18 cellular contexts compared by ENCODE assay signal in the genomic region with DNA sequence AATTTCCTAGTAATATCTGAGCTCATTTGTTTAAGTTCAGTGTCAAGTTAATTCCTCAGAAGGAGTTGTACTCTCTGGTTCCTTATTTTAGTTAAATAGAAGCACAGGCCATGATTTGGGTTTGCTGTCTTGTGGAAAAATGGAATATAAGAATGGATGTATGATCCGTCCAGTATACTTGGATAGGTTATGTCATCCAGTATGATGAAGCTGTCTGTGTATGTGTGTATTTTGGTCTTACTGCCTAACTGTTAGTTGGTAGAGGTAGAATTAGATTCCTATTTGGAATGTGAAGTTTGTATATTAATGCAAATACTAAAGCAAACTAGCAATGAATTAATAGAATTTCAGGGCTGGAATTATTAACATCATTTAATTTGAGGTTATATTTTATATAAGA. TPM values are rescaled to one million over a fixed set of nuclear protein-coding genes. Genes with fewer than 3 reads are reported as not detected.
DNase-seq lines count a peak whose midpoint lies in the region; ATAC-seq and TF ChIP-seq lines count a peak whose summit lies in the region.
"Had no signal": no experiment of that assay in that cellular context is flagged by ENCODE, and none has a peak within 500 bp of the region (broad histone marks: within the 10 kb centered on the region; RNA-seq: fewer than 3 reads in every experiment).

No MANE protein-coding gene starts in this region.

- peak overlapping the region; percentile 31 for H3K4me2 ChIP-seq in OCI-LY3 (ENCODE audit: low read length)

- no peak overlapping the region for H3K4me3 ChIP-seq in OCI-LY3 (ENCODE audit: low read length)
- H3K4me3 ChIP-seq: GM23248, K562 had no signal

- no peak overlapping the region for H3K27ac Mint-ChIP-seq in activated T-cell treated with anti-CD3 and anti-CD28 coated beads, Interleukin-2, amount 50 U/mL, for 72 hours
- peak overlapping the region; percentile 26 for H3K27ac Mint-ChIP-seq in dendritic cell treated with granulocyte-macrophage colony-stimulating factor and Interleukin-4, amounts not matched to agents 40 ng/mL and 50 ng/mL, for 4 days
- peak overlapping the region; percentile 82 for H3K27ac Mint-ChIP-seq in memory B cell
- H3K27ac Mint-ChIP-seq: activated naive CD4-positive, alpha-beta T cell treated with anti-CD3 and anti-CD28 coated beads, Interleukin-2, amount 10 ng/mL, durations not matched to agents 7 days and 5 days; progenitor cell of endocrine pancreas had no signal

- H3K4me3 Mint-ChIP-seq in activated T-cell treated with anti-CD3 and anti-CD28 coated beads, Interleukin-2, amount 50 U/mL, for 72 hours = peak overlapping the region; percentile 1 to 54
- no peak overlapping the region for H3K4me3 Mint-ChIP-seq in activated T-cell treated with anti-CD3 and anti-CD28 coated beads, Interleukin-2, amount 50 U/mL, for 4 hours
- H3K4me3 Mint-ChIP-seq in dendritic cell treated with granulocyte-macrophage colony-stimulating factor and Interleukin-4, amounts not matched to agents 40 ng/mL and 50 ng/mL, for 4 days = no peak overlapping the region
- H3K4me3 Mint-ChIP-seq in memory B cell = peak overlapping the region; percentile 89
- H3K4me3 Mint-ChIP-seq: activated naive CD4-positive, alpha-beta T cell treated with anti-CD3 and anti-CD28 coated beads, Interleukin-2, amount 10 ng/mL, durations not matched to agents 7 days and 5 days had no signal

- no peak overlapping the region for H3K9ac ChIP-seq in OCI-LY3 (ENCODE audit: low read length)
- H3K9ac ChIP-seq: GM23248 had no signal

- peaks cover 52% of the 10 kb centered on the region for H3K4me1 Mint-ChIP-seq in activated T-cell treated with anti-CD3 and anti-CD28 coated beads, Interleukin-2, amount 50 U/mL, for 72 hours (ENCODE audit: low read depth)
- peaks cover 42% of the 10 kb centered on the region for H3K4me1 Mint-ChIP-seq in activated T-cell treated with anti-CD3 and anti-CD28 coated beads, Interleukin-2, amount 50 U/mL, for 4 hours (ENCODE audit: low read depth)
- H3K4me1 Mint-ChIP-seq in dendritic cell treated with granulocyte-macrophage colony-stimulating factor and Interleukin-4, amounts not matched to agents 40 ng/mL and 50 ng/mL, for 4 days (ENCODE audit: low read depth) = peaks cover 11% of the 10 kb centered on the region
- peaks cover 53% of the 10 kb centered on the region for H3K4me1 Mint-ChIP-seq in memory B cell

- H3K27ac ChIP-seq in OCI-LY3 (ENCODE audit: low read length) = no peak overlapping the region
- H3K27ac ChIP-seq: GM23248, neutrophil had no signal

- DNase-seq in activated T-cell treated with anti-CD3 and anti-CD28 coated beads, Interleukin-2, amount 50 U/mL, for 72 hours = no peak
- no peak for DNase-seq in activated T-cell treated with anti-CD3 and anti-CD28 coated beads, Interleukin-2, amount 50 U/mL, for 4 hours
- DNase-seq in memory B cell (ENCODE audit: low spot score in 2 of 2) (no peak), GM19240 (ENCODE audit: insufficient read length, low spot score) (no peak)
- no peak for DNase-seq in activated CD4-positive, alpha-beta T cell treated with anti-CD3 and anti-CD28 coated beads, Interleukin-2, amount 50 U/mL, for 1 hour
- no peak for DNase-seq in stimulated activated naive CD4-positive, alpha-beta T cell treated with Interleukin-2 at 50 U/mL for 16 hours (lab: John Stamatoyannopoulos, UW)
- DNase-seq: 8988T; activated naive CD4-positive, alpha-beta T cell treated with anti-CD3 and anti-CD28 coated beads, Interleukin-2, amount 10 ng/mL, durations not matched to agents 7 days and 5 days; CD4-positive, alpha-beta memory T cell; DMS 273 treated with DMSO at 0.1 percent for 48 hours; GM23248; MM.1S; NCI-H1417 treated with DMSO at 0.1 percent for 48 hours had no signal

- peaks cover 19 to 44% of the 10 kb centered on the region in 2 donors for H3K36me3 Mint-ChIP-seq in activated T-cell treated with anti-CD3 and anti-CD28 coated beads, Interleukin-2, amount 50 U/mL, for 72 hours (ENCODE audit: insufficient read depth in 2 of 2)
- peaks cover 58% of the 10 kb centered on the region for H3K36me3 Mint-ChIP-seq in activated T-cell treated with anti-CD3 and anti-CD28 coated beads, Interleukin-2, amount 50 U/mL, for 4 hours (ENCODE audit: insufficient read depth)
- H3K36me3 Mint-ChIP-seq in dendritic cell treated with granulocyte-macrophage colony-stimulating factor and Interleukin-4, amounts not matched to agents 40 ng/mL and 50 ng/mL, for 4 days (ENCODE audit: low read depth) = peaks cover 43% of the 10 kb centered on the region
- H3K36me3 Mint-ChIP-seq in memory B cell = peaks cover 48% of the 10 kb centered on the region

- no peaks in the 10 kb centered on the region for H3K27me3 Mint-ChIP-seq in activated T-cell treated with anti-CD3 and anti-CD28 coated beads, Interleukin-2, amount 50 U/mL, for 72 hours (ENCODE audit: low read depth)
- no peaks in the 10 kb centered on the region for H3K27me3 Mint-ChIP-seq in activated T-cell treated with anti-CD3 and anti-CD28 coated beads, Interleukin-2, amount 50 U/mL, for 4 hours (ENCODE audit: low read depth)
- no peaks in the 10 kb centered on the region for H3K27me3 Mint-ChIP-seq in dendritic cell treated with granulocyte-macrophage colony-stimulating factor and Interleukin-4, amounts not matched to agents 40 ng/mL and 50 ng/mL, for 4 days
- no peaks in the 10 kb centered on the region for H3K27me3 Mint-ChIP-seq in memory B cell
- H3K27me3 Mint-ChIP-seq: activated naive CD4-positive, alpha-beta T cell treated with anti-CD3 and anti-CD28 coated beads, Interleukin-2, amount 10 ng/mL, durations not matched to agents 7 days and 5 days; CD4-positive, alpha-beta memory T cell; progenitor cell of endocrine pancreas had no signal

- no peaks in the 10 kb centered on the region for H3K9me3 ChIP-seq in OCI-LY3 (ENCODE audit: insufficient read depth, low read length)
- H3K9me3 ChIP-seq: neutrophil had no signal

- peaks cover 68% of the 10 kb centered on the region for H4K20me1 ChIP-seq in OCI-LY3 (ENCODE audit: insufficient read depth, low read length)

- ATAC-seq in activated T-cell treated with anti-CD3 and anti-CD28 coated beads, Interleukin-2, amount 50 U/mL, for 72 hours (replicated peaks in 1 of 2) = no peak
- ATAC-seq in activated T-cell treated with anti-CD3 and anti-CD28 coated beads, Interleukin-2, amount 50 U/mL, for 4 hours = no peak
- no peak for ATAC-seq in memory B cell (ENCODE audit: low read depth)

- H3K4me1 ChIP-seq in OCI-LY3 (ENCODE audit: low read length) = peaks cover 50% of the 10 kb centered on the region

- no peaks in the 10 kb centered on the region for H3K27me3 ChIP-seq in OCI-LY3 (ENCODE audit: low read depth, low read length)
- H3K27me3 ChIP-seq: neutrophil had no signal

- peaks cover 86% of the 10 kb centered on the region for H3K79me2 ChIP-seq in OCI-LY3 (ENCODE audit: low read length)

- no peak for TF ChIP-seq CTCF in OCI-LY3 (IDR thresholded peaks at IDR 0.05; ENCODE audit: low read depth, low read length)

- no peak overlapping the region for H2AFZ ChIP-seq in OCI-LY3 (ENCODE audit: low read depth, low read length)
- H2AFZ ChIP-seq: GM23248 had no signal

- no peaks in the 10 kb centered on the region for H3K9me3 Mint-ChIP-seq in activated T-cell treated with anti-CD3 and anti-CD28 coated beads, Interleukin-2, amount 50 U/mL, for 72 hours
- no peaks in the 10 kb centered on the region for H3K9me3 Mint-ChIP-seq in activated T-cell treated with anti-CD3 and anti-CD28 coated beads, Interleukin-2, amount 50 U/mL, for 4 hours
- H3K9me3 Mint-ChIP-seq in dendritic cell treated with granulocyte-macrophage colony-stimulating factor and Interleukin-4, amounts not matched to agents 40 ng/mL and 50 ng/mL, for 4 days = no peaks in the 10 kb centered on the region
- H3K9me3 Mint-ChIP-seq in memory B cell = no peaks in the 10 kb centered on the region
- H3K9me3 Mint-ChIP-seq: activated naive CD4-positive, alpha-beta T cell treated with anti-CD3 and anti-CD28 coated beads, Interleukin-2, amount 10 ng/mL, durations not matched to agents 7 days and 5 days; CD4-positive, alpha-beta memory T cell had no signal

- intact Hi-C loops in dendritic cell treated with granulocyte-macrophage colony-stimulating factor and Interleukin-4, amounts not matched to agents 40 ng/mL and 50 ng/mL, for 4 days (cut with micrococcal nuclease) = no loop called here

- H3K36me3 ChIP-seq in OCI-LY3 (replicated peaks; ENCODE audit: low read depth, low read length) = peaks cover 78% of the 10 kb centered on the region

RNA-seq across cellular contexts. Expression of a gene that starts 7.9 kb away (rescaled TPM):
- 10 to 100 TPM; 14.7 to 20.4 TPM for total RNA-seq in activated T-cell treated with anti-CD3 and anti-CD28 coated beads, Interleukin-2, amount 50 U/mL, for 72 hours
- 10 to 100 TPM; 32.1 to 47.5 (median 44.6) TPM for total RNA-seq in activated T-cell treated with anti-CD3 and anti-CD28 coated beads, Interleukin-2, amount 50 U/mL, for 4 hours

Comparison
In these comparisons a context has a peak if more than half of its experiments do, and no peak if none do; other contexts are left out.
1. H3K4me3 Mint-ChIP-seq: peak in activated T-cell treated with anti-CD3 and anti-CD28 coated beads, Interleukin-2, amount 50 U/mL, for 72 hours (2 of 2) and memory B cell (single experiment); none in activated T-cell treated with anti-CD3 and anti-CD28 coated beads, Interleukin-2, amount 50 U/mL, for 4 hours (single experiment) and dendritic cell treated with granulocyte-macrophage colony-stimulating factor and Interleukin-4, amounts not matched to agents 40 ng/mL and 50 ng/mL, for 4 days (single experiment).